16 cellular contexts compared by ENCODE assay signal in genomic region chr2:142786922-142787702, GRCh38.
"Had no signal": no experiment of that assay in that cellular context is flagged by ENCODE, and none has a peak within 500 bp of the region (broad histone marks: within the 10 kb centered on the region; RNA-seq: fewer than 3 reads in every experiment).

No MANE protein-coding gene starts in this region.

- DNase-seq: activated B cell treated with CpG ODN at 0.5 μM for 24 hours; activated CD4-positive, alpha-beta T cell treated with anti-CD3 and anti-CD28 coated beads for 48 hours; activated CD8-positive, alpha-beta memory T cell treated with anti-CD3 and anti-CD28 coated beads, Interleukin-2, amount 50 U/mL, for 4 hours; activated CD8-positive, alpha-beta T cell treated with anti-CD3 and anti-CD28 coated beads, Interleukin-2, amount 10 ng/mL, durations not matched to agents 7 days and 5 days; activated gamma-delta T cell; activated T-cell treated with anti-CD3 and anti-CD28 coated beads, Interleukin-2, amount 50 U/mL, for 48 hours; islet precursor cell; mucosa of descending colon; naive thymus-derived CD8-positive, alpha-beta T cell; stimulated activated CD4-positive, alpha-beta T cell treated with anti-CD3 and anti-CD28 coated beads, Interleukin-12 subunit alpha, Interleukin-12 subunit beta, amount 100 ng/mL, for 4 hours; stimulated activated CD4-positive, alpha-beta T cell treated with anti-CD3 and anti-CD28 coated beads, Interleukin-2, amount 100 ng/mL, for 24 hours had no signal

- H3K4me2 ChIP-seq: hepatocyte had no signal

- H3K4me3 Mint-ChIP-seq: activated B cell treated with CpG ODN at 0.5 μM for 24 hours; activated CD8-positive, alpha-beta T cell treated with anti-CD3 and anti-CD28 coated beads, Interleukin-2, amount 10 ng/mL, durations not matched to agents 7 days and 5 days; naive thymus-derived CD8-positive, alpha-beta T cell had no signal

- ATAC-seq: activated CD8-positive, alpha-beta T cell treated with anti-CD3 and anti-CD28 coated beads, Interleukin-2, amount 10 ng/mL, durations not matched to agents 7 days and 5 days; activated naive CD4-positive, alpha-beta T cell treated with anti-CD3 and anti-CD28 coated beads, Interleukin-2, amount 50 U/mL, for 72 hours; left lobe of liver; mucosa of descending colon; naive thymus-derived CD8-positive, alpha-beta T cell had no signal

- H3K9me3 Mint-ChIP-seq: activated B cell treated with CpG ODN at 0.5 μM for 24 hours had no signal

- H3K27ac Mint-ChIP-seq: activated B cell treated with CpG ODN at 0.5 μM for 24 hours; activated CD8-positive, alpha-beta T cell treated with anti-CD3 and anti-CD28 coated beads, Interleukin-2, amount 10 ng/mL, durations not matched to agents 7 days and 5 days; activated naive CD4-positive, alpha-beta T cell treated with anti-CD3 and anti-CD28 coated beads, Interleukin-2, amount 50 U/mL, for 72 hours; naive thymus-derived CD8-positive, alpha-beta T cell had no signal

- H3K9me3 ChIP-seq: mucosa of descending colon, thoracic aorta had no signal

- H3K27ac ChIP-seq: cardiac muscle cell, hepatocyte, thoracic aorta had no signal

- H3K4me3 ChIP-seq: cardiac muscle cell, hepatocyte, mucosa of descending colon, thoracic aorta had no signal

- H3K36me3 Mint-ChIP-seq: activated naive CD4-positive, alpha-beta T cell treated with anti-CD3 and anti-CD28 coated beads, Interleukin-2, amount 50 U/mL, for 72 hours; naive thymus-derived CD8-positive, alpha-beta T cell had no signal

- H3K4me1 Mint-ChIP-seq: naive thymus-derived CD8-positive, alpha-beta T cell had no signal
